1 cellular context compared by ENCODE assay signal in the genomic region with DNA sequence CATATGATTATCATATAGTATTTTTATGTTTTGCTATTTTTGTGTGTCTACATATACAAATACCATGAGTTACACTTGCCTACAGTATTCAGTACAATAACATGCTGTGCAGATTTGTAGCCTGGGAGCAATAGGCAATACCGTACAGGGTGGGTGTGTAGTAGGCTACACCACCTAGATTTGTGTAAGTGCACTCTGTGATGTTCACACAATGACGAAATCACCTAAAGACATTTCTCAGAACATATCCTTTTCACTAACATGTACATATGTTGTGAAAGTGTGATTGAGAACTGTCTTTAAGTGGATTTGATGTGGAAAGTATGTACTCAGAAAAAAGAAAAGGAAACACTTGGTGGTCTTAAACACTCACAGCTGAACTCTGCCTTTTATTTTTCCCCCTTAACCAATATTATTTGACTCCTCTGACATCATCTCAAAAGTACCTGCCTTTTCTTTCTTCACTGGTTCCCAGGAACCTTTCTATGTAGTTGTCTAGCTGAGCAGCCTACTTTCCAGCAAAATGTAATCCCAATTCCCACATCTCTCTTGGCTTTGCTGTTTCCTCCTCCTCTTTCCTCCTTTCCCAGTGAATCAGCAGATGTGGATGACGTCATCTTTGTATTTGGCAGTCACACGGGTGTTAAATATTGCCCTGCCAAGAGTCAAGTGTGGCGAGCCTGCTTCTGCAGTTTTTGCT.
TF ChIP-seq lines count a peak whose summit lies in the region.

No MANE protein-coding gene starts in this region.

TF ChIP-seq in K562, 482 proteins besides CTCF, POLR2A, EP300 and RAD21 (continued from another document and continues in another):
- TF ChIP-seq, protein P1, sequence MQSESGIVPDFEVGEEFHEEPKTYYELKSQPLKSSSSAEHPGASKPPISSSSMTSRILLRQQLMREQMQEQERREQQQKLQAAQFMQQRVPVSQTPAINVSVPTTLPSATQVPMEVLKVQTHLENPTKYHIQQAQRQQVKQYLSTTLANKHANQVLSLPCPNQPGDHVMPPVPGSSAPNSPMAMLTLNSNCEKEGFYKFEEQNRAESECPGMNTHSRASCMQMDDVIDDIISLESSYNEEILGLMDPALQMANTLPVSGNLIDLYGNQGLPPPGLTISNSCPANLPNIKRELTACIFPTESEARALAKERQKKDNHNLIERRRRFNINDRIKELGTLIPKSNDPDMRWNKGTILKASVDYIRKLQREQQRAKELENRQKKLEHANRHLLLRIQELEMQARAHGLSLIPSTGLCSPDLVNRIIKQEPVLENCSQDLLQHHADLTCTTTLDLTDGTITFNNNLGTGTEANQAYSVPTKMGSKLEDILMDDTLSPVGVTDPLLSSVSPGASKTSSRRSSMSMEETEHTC (IDR thresholded peaks at IDR 0.05), result no peak
- TF ChIP-seq CCAR2 (IDR thresholded peaks at IDR 0.05; ENCODE audit: low read depth, low read length), result no peak
- TF ChIP-seq ZFX (CRISPR knock-in tag; IDR thresholded peaks at IDR 0.05), result no peak
- TF ChIP-seq, protein P2, sequence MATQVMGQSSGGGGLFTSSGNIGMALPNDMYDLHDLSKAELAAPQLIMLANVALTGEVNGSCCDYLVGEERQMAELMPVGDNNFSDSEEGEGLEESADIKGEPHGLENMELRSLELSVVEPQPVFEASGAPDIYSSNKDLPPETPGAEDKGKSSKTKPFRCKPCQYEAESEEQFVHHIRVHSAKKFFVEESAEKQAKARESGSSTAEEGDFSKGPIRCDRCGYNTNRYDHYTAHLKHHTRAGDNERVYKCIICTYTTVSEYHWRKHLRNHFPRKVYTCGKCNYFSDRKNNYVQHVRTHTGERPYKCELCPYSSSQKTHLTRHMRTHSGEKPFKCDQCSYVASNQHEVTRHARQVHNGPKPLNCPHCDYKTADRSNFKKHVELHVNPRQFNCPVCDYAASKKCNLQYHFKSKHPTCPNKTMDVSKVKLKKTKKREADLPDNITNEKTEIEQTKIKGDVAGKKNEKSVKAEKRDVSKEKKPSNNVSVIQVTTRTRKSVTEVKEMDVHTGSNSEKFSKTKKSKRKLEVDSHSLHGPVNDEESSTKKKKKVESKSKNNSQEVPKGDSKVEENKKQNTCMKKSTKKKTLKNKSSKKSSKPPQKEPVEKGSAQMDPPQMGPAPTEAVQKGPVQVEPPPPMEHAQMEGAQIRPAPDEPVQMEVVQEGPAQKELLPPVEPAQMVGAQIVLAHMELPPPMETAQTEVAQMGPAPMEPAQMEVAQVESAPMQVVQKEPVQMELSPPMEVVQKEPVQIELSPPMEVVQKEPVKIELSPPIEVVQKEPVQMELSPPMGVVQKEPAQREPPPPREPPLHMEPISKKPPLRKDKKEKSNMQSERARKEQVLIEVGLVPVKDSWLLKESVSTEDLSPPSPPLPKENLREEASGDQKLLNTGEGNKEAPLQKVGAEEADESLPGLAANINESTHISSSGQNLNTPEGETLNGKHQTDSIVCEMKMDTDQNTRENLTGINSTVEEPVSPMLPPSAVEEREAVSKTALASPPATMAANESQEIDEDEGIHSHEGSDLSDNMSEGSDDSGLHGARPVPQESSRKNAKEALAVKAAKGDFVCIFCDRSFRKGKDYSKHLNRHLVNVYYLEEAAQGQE (CRISPR knock-in tag; IDR thresholded peaks at IDR 0.05; ENCODE audit: low read depth), result no peak
- TF ChIP-seq, protein P3, sequence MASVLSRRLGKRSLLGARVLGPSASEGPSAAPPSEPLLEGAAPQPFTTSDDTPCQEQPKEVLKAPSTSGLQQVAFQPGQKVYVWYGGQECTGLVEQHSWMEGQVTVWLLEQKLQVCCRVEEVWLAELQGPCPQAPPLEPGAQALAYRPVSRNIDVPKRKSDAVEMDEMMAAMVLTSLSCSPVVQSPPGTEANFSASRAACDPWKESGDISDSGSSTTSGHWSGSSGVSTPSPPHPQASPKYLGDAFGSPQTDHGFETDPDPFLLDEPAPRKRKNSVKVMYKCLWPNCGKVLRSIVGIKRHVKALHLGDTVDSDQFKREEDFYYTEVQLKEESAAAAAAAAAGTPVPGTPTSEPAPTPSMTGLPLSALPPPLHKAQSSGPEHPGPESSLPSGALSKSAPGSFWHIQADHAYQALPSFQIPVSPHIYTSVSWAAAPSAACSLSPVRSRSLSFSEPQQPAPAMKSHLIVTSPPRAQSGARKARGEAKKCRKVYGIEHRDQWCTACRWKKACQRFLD (CRISPR knock-in tag; IDR thresholded peaks at IDR 0.05), result no peak
- no peak; a peak in 1 of 4 replicates for TF ChIP-seq RCOR1 (IDR thresholded peaks at IDR 0.05; ENCODE audit: borderline replicate concordance in 1 of 2, low read depth in 2 of 2, low read length in 2 of 2)
- no peak for TF ChIP-seq FIP1L1 (IDR thresholded peaks at IDR 0.05; ENCODE audit: low read depth, low read length, poor library complexity, severe bottlenecking)
- peak; percentile 99 for TF ChIP-seq ATF7 (IDR thresholded peaks at IDR 0.05)
- TF ChIP-seq, protein P4, sequence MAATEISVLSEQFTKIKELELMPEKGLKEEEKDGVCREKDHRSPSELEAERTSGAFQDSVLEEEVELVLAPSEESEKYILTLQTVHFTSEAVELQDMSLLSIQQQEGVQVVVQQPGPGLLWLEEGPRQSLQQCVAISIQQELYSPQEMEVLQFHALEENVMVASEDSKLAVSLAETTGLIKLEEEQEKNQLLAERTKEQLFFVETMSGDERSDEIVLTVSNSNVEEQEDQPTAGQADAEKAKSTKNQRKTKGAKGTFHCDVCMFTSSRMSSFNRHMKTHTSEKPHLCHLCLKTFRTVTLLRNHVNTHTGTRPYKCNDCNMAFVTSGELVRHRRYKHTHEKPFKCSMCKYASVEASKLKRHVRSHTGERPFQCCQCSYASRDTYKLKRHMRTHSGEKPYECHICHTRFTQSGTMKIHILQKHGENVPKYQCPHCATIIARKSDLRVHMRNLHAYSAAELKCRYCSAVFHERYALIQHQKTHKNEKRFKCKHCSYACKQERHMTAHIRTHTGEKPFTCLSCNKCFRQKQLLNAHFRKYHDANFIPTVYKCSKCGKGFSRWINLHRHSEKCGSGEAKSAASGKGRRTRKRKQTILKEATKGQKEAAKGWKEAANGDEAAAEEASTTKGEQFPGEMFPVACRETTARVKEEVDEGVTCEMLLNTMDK (IDR thresholded peaks at IDR 0.05; ENCODE audit: borderline replicate concordance, insufficient read depth, low read depth, low read length, poor library complexity, severe bottlenecking), result no peak
- TF ChIP-seq TRIM24 (IDR thresholded peaks at IDR 0.05), result 0 out of 4 replicates have a peak, but pooled peaks of 1 of the 2 experiments have one; percentile 35
- no peak for TF ChIP-seq NFATC3 (IDR thresholded peaks at IDR 0.05)
- TF ChIP-seq SAFB2 (IDR thresholded peaks at IDR 0.05; ENCODE audit: borderline replicate concordance, low read depth, low read length, severe bottlenecking), result no peak
- TF ChIP-seq KLF16 (IDR thresholded peaks at IDR 0.05), result no peak
- TF ChIP-seq, protein P5, sequence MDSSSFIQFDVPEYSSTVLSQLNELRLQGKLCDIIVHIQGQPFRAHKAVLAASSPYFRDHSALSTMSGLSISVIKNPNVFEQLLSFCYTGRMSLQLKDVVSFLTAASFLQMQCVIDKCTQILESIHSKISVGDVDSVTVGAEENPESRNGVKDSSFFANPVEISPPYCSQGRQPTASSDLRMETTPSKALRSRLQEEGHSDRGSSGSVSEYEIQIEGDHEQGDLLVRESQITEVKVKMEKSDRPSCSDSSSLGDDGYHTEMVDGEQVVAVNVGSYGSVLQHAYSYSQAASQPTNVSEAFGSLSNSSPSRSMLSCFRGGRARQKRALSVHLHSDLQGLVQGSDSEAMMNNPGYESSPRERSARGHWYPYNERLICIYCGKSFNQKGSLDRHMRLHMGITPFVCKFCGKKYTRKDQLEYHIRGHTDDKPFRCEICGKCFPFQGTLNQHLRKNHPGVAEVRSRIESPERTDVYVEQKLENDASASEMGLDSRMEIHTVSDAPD (CRISPR knock-in tag; IDR thresholded peaks at IDR 0.05), result no peak
- TF ChIP-seq, protein P6, sequence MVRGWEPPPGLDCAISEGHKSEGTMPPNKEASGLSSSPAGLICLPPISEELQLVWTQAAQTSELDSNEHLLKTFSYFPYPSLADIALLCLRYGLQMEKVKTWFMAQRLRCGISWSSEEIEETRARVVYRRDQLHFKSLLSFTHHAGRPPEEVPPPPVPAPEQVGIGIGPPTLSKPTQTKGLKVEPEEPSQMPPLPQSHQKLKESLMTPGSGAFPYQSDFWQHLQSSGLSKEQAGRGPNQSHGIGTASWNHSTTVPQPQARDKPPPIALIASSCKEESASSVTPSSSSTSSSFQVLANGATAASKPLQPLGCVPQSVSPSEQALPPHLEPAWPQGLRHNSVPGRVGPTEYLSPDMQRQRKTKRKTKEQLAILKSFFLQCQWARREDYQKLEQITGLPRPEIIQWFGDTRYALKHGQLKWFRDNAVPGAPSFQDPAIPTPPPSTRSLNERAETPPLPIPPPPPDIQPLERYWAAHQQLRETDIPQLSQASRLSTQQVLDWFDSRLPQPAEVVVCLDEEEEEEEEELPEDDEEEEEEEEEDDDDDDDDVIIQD (CRISPR knock-in tag; IDR thresholded peaks at IDR 0.05), result no peak
- TF ChIP-seq, protein P7, sequence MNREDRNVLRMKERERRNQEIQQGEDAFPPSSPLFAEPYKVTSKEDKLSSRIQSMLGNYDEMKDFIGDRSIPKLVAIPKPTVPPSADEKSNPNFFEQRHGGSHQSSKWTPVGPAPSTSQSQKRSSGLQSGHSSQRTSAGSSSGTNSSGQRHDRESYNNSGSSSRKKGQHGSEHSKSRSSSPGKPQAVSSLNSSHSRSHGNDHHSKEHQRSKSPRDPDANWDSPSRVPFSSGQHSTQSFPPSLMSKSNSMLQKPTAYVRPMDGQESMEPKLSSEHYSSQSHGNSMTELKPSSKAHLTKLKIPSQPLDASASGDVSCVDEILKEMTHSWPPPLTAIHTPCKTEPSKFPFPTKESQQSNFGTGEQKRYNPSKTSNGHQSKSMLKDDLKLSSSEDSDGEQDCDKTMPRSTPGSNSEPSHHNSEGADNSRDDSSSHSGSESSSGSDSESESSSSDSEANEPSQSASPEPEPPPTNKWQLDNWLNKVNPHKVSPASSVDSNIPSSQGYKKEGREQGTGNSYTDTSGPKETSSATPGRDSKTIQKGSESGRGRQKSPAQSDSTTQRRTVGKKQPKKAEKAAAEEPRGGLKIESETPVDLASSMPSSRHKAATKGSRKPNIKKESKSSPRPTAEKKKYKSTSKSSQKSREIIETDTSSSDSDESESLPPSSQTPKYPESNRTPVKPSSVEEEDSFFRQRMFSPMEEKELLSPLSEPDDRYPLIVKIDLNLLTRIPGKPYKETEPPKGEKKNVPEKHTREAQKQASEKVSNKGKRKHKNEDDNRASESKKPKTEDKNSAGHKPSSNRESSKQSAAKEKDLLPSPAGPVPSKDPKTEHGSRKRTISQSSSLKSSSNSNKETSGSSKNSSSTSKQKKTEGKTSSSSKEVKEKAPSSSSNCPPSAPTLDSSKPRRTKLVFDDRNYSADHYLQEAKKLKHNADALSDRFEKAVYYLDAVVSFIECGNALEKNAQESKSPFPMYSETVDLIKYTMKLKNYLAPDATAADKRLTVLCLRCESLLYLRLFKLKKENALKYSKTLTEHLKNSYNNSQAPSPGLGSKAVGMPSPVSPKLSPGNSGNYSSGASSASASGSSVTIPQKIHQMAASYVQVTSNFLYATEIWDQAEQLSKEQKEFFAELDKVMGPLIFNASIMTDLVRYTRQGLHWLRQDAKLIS (CRISPR knock-in tag; IDR thresholded peaks at IDR 0.05), result no peak
- TF ChIP-seq ZNF79 (CRISPR knock-in tag; IDR thresholded peaks at IDR 0.05; ENCODE audit: low read depth), result no peak
- TF ChIP-seq ZKSCAN1 (IDR thresholded peaks at IDR 0.05; ENCODE audit: low read depth, low read length), result no peak
- TF ChIP-seq FOXJ2 (tag; IDR thresholded peaks at IDR 0.05), result no peak
- TF ChIP-seq, protein P8, sequence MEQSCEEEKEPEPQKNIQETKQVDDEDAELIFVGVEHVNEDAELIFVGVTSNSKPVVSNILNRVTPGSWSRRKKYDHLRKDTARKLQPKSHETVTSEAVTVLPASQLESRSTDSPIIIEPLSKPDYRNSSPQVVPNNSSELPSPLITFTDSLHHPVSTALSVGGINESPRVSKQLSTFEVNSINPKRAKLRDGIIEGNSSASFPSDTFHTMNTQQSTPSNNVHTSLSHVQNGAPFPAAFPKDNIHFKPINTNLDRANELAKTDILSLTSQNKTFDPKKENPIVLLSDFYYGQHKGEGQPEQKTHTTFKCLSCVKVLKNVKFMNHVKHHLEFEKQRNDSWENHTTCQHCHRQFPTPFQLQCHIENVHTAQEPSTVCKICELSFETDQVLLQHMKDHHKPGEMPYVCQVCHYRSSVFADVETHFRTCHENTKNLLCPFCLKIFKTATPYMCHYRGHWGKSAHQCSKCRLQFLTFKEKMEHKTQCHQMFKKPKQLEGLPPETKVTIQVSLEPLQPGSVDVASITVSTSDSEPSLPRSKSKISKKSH (CRISPR knock-in tag; IDR thresholded peaks at IDR 0.05), result no peak
- TF ChIP-seq, protein P9, sequence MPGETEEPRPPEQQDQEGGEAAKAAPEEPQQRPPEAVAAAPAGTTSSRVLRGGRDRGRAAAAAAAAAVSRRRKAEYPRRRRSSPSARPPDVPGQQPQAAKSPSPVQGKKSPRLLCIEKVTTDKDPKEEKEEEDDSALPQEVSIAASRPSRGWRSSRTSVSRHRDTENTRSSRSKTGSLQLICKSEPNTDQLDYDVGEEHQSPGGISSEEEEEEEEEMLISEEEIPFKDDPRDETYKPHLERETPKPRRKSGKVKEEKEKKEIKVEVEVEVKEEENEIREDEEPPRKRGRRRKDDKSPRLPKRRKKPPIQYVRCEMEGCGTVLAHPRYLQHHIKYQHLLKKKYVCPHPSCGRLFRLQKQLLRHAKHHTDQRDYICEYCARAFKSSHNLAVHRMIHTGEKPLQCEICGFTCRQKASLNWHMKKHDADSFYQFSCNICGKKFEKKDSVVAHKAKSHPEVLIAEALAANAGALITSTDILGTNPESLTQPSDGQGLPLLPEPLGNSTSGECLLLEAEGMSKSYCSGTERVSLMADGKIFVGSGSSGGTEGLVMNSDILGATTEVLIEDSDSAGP (CRISPR knock-in tag; IDR thresholded peaks at IDR 0.05), result no peak
- no peak for TF ChIP-seq CBX2 (IDR thresholded peaks at IDR 0.05; ENCODE audit: insufficient read depth, low read length, poor library complexity, severe bottlenecking)
- TF ChIP-seq NR2C1 (IDR thresholded peaks at IDR 0.05), result no peak
- no peak for TF ChIP-seq NR2C1 (tag; IDR thresholded peaks at IDR 0.05)
- no peak for TF ChIP-seq MEIS2 (IDR thresholded peaks at IDR 0.05; ENCODE audit: partially characterized antibody)
- TF ChIP-seq TFAM (CRISPR knock-in tag; conservative IDR thresholded peaks at IDR 0.05), result no peak
- TF ChIP-seq YY1 (IDR thresholded peaks at IDR 0.05; ENCODE audit: borderline replicate concordance in 1 of 3, control insufficient read depth in 1 of 3, extremely low read depth in 1 of 3, insufficient read depth in 3 of 3, insufficient read length in 1 of 3, insufficient replicate concordance in 2 of 3, low read depth in 1 of 3, low read length in 2 of 3), result no peak
- TF ChIP-seq NRF1 (conservative IDR thresholded peaks at IDR 0.05 in 1 of 2, IDR thresholded peaks at IDR 0.05 in 1 of 2), result no peak
